Comparison of ENCODE assay signal across 8 cellular contexts in genomic region chr5:103259705-103260355, GRCh38. TPM values are rescaled to one million over a fixed set of nuclear protein-coding genes. Genes with fewer than 3 reads are reported as not detected.
DNase-seq lines count a peak whose midpoint lies in the region; ATAC-seq, FAIRE-seq and TF ChIP-seq lines count a peak whose summit lies in the region.

No MANE protein-coding gene starts in this region.

- no peak for ATAC-seq in sciatic nerve
- ATAC-seq in activated CD4-positive, CD25-positive, alpha-beta regulatory T cell treated with anti-CD3 and anti-CD28 coated beads, Interleukin-2, amount 50 U/mL, for 24 hours, result no peak

- peak overlapping the region; percentile 87 for H3K27ac Mint-ChIP-seq in nephron progenitor cell

- peak overlapping the region; percentile 96 for H3K4me3 Mint-ChIP-seq in nephron progenitor cell

- no peaks in the 10 kb centered on the region for H3K36me3 Mint-ChIP-seq in nephron progenitor cell (ENCODE audit: low read depth)

- FAIRE-seq in HTR-8/SVneo (lab: Jason Lieb, UNC) (no peak), frontal cortex (lab: Jason Lieb, UNC) (no peak)

- H3K4me1 Mint-ChIP-seq in nephron progenitor cell, result peaks cover 48% of the 10 kb centered on the region

- intact Hi-C loops in sciatic nerve (cut with DNase I), result no loop called here

- H3K9me3 Mint-ChIP-seq in nephron progenitor cell, result no peaks in the 10 kb centered on the region

- TF ChIP-seq CTCF in nephron progenitor cell (IDR thresholded peaks at IDR 0.05), result no peak

- DNase-seq in Daoy (ENCODE audit: low read depth) (peak; percentile 58), HTR-8/SVneo (ENCODE audit: insufficient read length, low spot score) (peak; percentile 10), fibroblast of peridontal ligament (ENCODE audit: extremely low read depth) (peak; percentile 34), nephron progenitor cell (no peak), sciatic nerve (ENCODE audit: low spot score) (no peak), frontal cortex (ENCODE audit: low spot score in 2 of 2) (no peak)
- DNase-seq in activated CD4-positive, alpha-beta T cell treated with anti-CD3 and anti-CD28 coated beads, Interleukin-2, amount 50 U/mL, for 1 hour, result peak; percentile 11

- H3K27me3 Mint-ChIP-seq in nephron progenitor cell (ENCODE audit: low read depth, poor library complexity), result peaks cover 3% of the 10 kb centered on the region

RNA-seq across cellular contexts. Expression of gene MACIR, which starts 1.3 kb away (rescaled TPM):
- total RNA-seq in Daoy (2014; rRNA removed; shearing (Covaris generic)), result 12.6 and 19.7 TPM in 2 replicates
- total RNA-seq in sciatic nerve, result 24.2 TPM
- 58.7 TPM for total RNA-seq in frontal cortex

Comparison
In these comparisons a context has a peak if more than half of its experiments do, and no peak if none do; other contexts are left out.
1. DNase-seq: peak in Daoy (single experiment), HTR-8/SVneo (single experiment), activated CD4-positive, alpha-beta T cell treated with anti-CD3 and anti-CD28 coated beads, Interleukin-2, amount 50 U/mL, for 1 hour (single experiment) and fibroblast of peridontal ligament (single experiment); none in nephron progenitor cell (single experiment), sciatic nerve (single experiment) and frontal cortex (0 of 2).